7 cellular contexts compared by ENCODE assay signal in the genomic region with DNA sequence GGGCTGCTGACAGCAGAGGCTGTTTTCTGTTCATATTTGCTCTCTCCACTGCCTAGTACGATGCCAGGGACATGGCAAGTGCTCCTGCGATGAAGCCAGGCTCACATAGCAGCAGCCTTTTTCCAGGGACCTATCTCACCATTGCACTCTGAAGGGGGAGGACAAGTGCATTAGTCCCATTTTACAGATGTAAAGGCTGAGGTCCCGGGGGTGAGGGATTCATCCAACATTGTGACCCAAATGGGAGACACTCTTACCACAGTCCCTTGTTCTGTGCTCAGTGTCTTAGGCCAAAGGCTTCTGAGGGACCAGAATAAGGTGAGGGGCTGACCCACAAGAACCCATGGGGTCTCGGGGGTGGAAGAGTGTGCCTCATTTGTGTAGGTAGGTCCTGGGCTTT. TPM values are rescaled to one million over a fixed set of nuclear protein-coding genes. Genes with fewer than 3 reads are reported as not detected.
"Had no signal": no experiment of that assay in that cellular context is flagged by ENCODE, and none has a peak within 500 bp of the region (broad histone marks: within the 10 kb centered on the region; RNA-seq: fewer than 3 reads in every experiment).

No MANE protein-coding gene starts in this region.

- DNase-seq: IMR-90, KBM-7, KG1 had no signal

- H3K27ac ChIP-seq: HL-60 had no signal

RNA-seq across cellular contexts. Expression of gene ESRRB, which starts 21.6 kb away (rescaled TPM):
- total RNA-seq: HT-29, HT1080, IMR-90 had no signal
- polyA plus RNA-seq: IgD-negative memory B cell, IMR-90 had no signal
